18 cellular contexts compared by ENCODE assay signal in genomic region chr4:7978907-7979651, GRCh38. TPM values are rescaled to one million over a fixed set of nuclear protein-coding genes. Genes with fewer than 3 reads are reported as not detected.
A peak's percentile ranks its signal among the peaks of the same experiment; 100 is the strongest.
DNase-seq lines count a peak whose midpoint lies in the region; ATAC-seq and TF ChIP-seq lines count a peak whose summit lies in the region.
"Had no signal": no experiment of that assay in that cellular context is flagged by ENCODE, and none has a peak within 500 bp of the region (broad histone marks: within the 10 kb centered on the region; RNA-seq: fewer than 3 reads in every experiment).

No MANE protein-coding gene starts in this region.

- H3K9ac ChIP-seq in ES-I3 (ENCODE audit: low read depth, low read length) (peak overlapping the region; percentile 17; the same call in 1 of the 2 replicates), trophoblast cell (ENCODE audit: low read length) (no peak overlapping the region)

- no peak overlapping the region for H3K4ac ChIP-seq in trophoblast cell (ENCODE audit: low read depth, low read length)

- no peak overlapping the region for H2AFZ ChIP-seq in trophoblast cell (ENCODE audit: insufficient read depth, low read length, poor library complexity)

- H2BK12ac ChIP-seq in trophoblast cell (ENCODE audit: low read length), result peak overlapping the region; percentile 41

- H2BK120ac ChIP-seq in trophoblast cell (ENCODE audit: insufficient read depth, low read length, poor library complexity), result no peak overlapping the region

- H3K79me2 ChIP-seq in trophoblast cell (ENCODE audit: control insufficient read depth, insufficient read depth, low read length, poor library complexity), result no peaks in the 10 kb centered on the region

- peak overlapping the region; percentile 5 for H4K91ac ChIP-seq in trophoblast cell (ENCODE audit: low read depth, low read length)

- H3K27ac Mint-ChIP-seq in stimulated activated naive CD8-positive, alpha-beta T cell treated with anti-CD3 and anti-CD28 coated beads, Interleukin-15, amount 100 ng/mL, for 72 hours, result no peak overlapping the region
- H3K27ac Mint-ChIP-seq: HFFc6 had no signal

- H3K4me1 ChIP-seq in ES-I3 (ENCODE audit: insufficient read depth, low read length), result peaks cover 29% of the 10 kb centered on the region
- H3K4me1 ChIP-seq in Peyer's patch, result peaks cover 0 to 35% (median 1%) of the 10 kb centered on the region in 4 donors
- peaks cover 22% of the 10 kb centered on the region for H3K4me1 ChIP-seq in left ventricle myocardium inferior
- H3K4me1 ChIP-seq in trophoblast cell (ENCODE audit: control insufficient read depth in 1 of 2, insufficient read depth in 2 of 2, low read length in 2 of 2), result peaks cover 9 to 14% of the 10 kb centered on the region in 2 experiments
- peaks cover 0 to 19% (median 10%) of the 10 kb centered on the region in 3 donors for H3K4me1 ChIP-seq in gastroesophageal sphincter

- H2BK5ac ChIP-seq in trophoblast cell (ENCODE audit: low read depth, low read length, poor library complexity), result no peak overlapping the region

- no peaks in the 10 kb centered on the region for H3K9me3 Mint-ChIP-seq in stimulated activated naive CD8-positive, alpha-beta T cell treated with anti-CD3 and anti-CD28 coated beads, Interleukin-15, amount 100 ng/mL, for 72 hours
- H3K9me3 Mint-ChIP-seq: HFFc6 had no signal

- TF ChIP-seq POLR2A in Peyer's patch (IDR thresholded peaks at IDR 0.05) (no peak), gastroesophageal sphincter (IDR thresholded peaks at IDR 0.05) (no peak)

- no peak for DNase-seq in Peyer's patch
- DNase-seq in left ventricle myocardium inferior, result no peak
- peak; percentile 66 to 79 for DNase-seq in trophoblast cell
- no peak for DNase-seq in RPMI8226
- no peak for DNase-seq in stimulated activated naive CD8-positive, alpha-beta T cell treated with anti-CD3 and anti-CD28 coated beads, Interleukin-15, amount 100 ng/mL, for 72 hours
- DNase-seq in posterior vena cava (ENCODE audit: low spot score), result no peak
- DNase-seq: activated gamma-delta T cell treated with Interleukin-2 at 50 U/mL for 16 hours; DMS 273 treated with DMSO at 0.1 percent for 48 hours; effector CD4-positive, alpha-beta T cell; HFFc6; naive B cell; NCI-H2081 treated with DMSO at 0.1 percent for 48 hours; NCI-H82 had no signal

- H3K4me2 ChIP-seq in trophoblast cell (ENCODE audit: low read length), result no peak overlapping the region

- H3K27ac ChIP-seq in Peyer's patch (peak overlapping the region in 3 of 4 donors; percentile 54 to 80 (median 79)), left ventricle myocardium inferior (replicated peaks) (peak overlapping the region; percentile 69), trophoblast cell (ENCODE audit: low read depth, low read length) (no peak overlapping the region), gastroesophageal sphincter (peak overlapping the region in 1 of 4 donors; percentile 31)
- H3K27ac ChIP-seq: HL-60, SK-N-MC had no signal

- H3K27me3 Mint-ChIP-seq in stimulated activated naive CD8-positive, alpha-beta T cell treated with anti-CD3 and anti-CD28 coated beads, Interleukin-15, amount 100 ng/mL, for 72 hours, result peaks cover 21% of the 10 kb centered on the region

- H3K18ac ChIP-seq in trophoblast cell (ENCODE audit: low read length), result no peak overlapping the region

- no peak overlapping the region for H4K8ac ChIP-seq in trophoblast cell (ENCODE audit: low read depth, low read length)

- H3K14ac ChIP-seq in trophoblast cell (ENCODE audit: low read length), result no peak overlapping the region

- H3K4me3 Mint-ChIP-seq in stimulated activated naive CD8-positive, alpha-beta T cell treated with anti-CD3 and anti-CD28 coated beads, Interleukin-15, amount 100 ng/mL, for 72 hours, result no peak overlapping the region
- H3K4me3 Mint-ChIP-seq: HFFc6, naive B cell had no signal

- no peaks in the 10 kb centered on the region for H3K9me3 ChIP-seq in ES-I3 (ENCODE audit: control insufficient read depth, insufficient read depth, low read length)
- no peaks in the 10 kb centered on the region for H3K9me3 ChIP-seq in Peyer's patch
- H3K9me3 ChIP-seq in left ventricle myocardium inferior (replicated peaks), result no peaks in the 10 kb centered on the region
- H3K9me3 ChIP-seq in trophoblast cell (ENCODE audit: insufficient read depth, low read depth, low read length), result peaks cover 4% of the 10 kb centered on the region
- no peaks in the 10 kb centered on the region for H3K9me3 ChIP-seq in gastroesophageal sphincter

- peaks cover 18% of the 10 kb centered on the region for H3K4me1 Mint-ChIP-seq in stimulated activated naive CD8-positive, alpha-beta T cell treated with anti-CD3 and anti-CD28 coated beads, Interleukin-15, amount 100 ng/mL, for 72 hours
- H3K4me1 Mint-ChIP-seq: naive B cell had no signal

- TF ChIP-seq CTCF in Peyer's patch (IDR thresholded peaks at IDR 0.05), result no peak
- TF ChIP-seq CTCF in left ventricle myocardium inferior (IDR thresholded peaks at IDR 0.05; ENCODE audit: borderline replicate concordance), result no peak
- TF ChIP-seq CTCF in gastroesophageal sphincter (IDR thresholded peaks at IDR 0.05), result no peak

- H3K4me3 ChIP-seq in Peyer's patch, result no peak overlapping the region
- H3K4me3 ChIP-seq in left ventricle myocardium inferior, result no peak overlapping the region
- H3K4me3 ChIP-seq in trophoblast cell (ENCODE audit: low read depth, low read length), result no peak overlapping the region
- no peak overlapping the region for H3K4me3 ChIP-seq in gastroesophageal sphincter
- H3K4me3 ChIP-seq: SK-N-MC had no signal

- H3K36me3 ChIP-seq in ES-I3 (ENCODE audit: insufficient read depth, low read length) (no peaks in the 10 kb centered on the region), Peyer's patch (no peaks in the 10 kb centered on the region), left ventricle myocardium inferior (no peaks in the 10 kb centered on the region), trophoblast cell (ENCODE audit: control insufficient read depth in 1 of 2, insufficient read depth in 2 of 2, low read length in 2 of 2) (no peaks in the 10 kb centered on the region), gastroesophageal sphincter (no peaks in the 10 kb centered on the region)

- H4K12ac ChIP-seq in trophoblast cell (ENCODE audit: low read depth, low read length), result no peak overlapping the region

- H3K79me1 ChIP-seq in trophoblast cell (ENCODE audit: low read length), result no peaks in the 10 kb centered on the region

- ATAC-seq in gastroesophageal sphincter, result no peak
- no peak for ATAC-seq in stimulated activated naive CD8-positive, alpha-beta T cell treated with anti-CD3 and anti-CD28 coated beads, Interleukin-15, amount 100 ng/mL, for 72 hours

- peak overlapping the region; percentile 64 for H2AK5ac ChIP-seq in trophoblast cell (ENCODE audit: low read length)

- intact Hi-C loops in left ventricle myocardium inferior (cut with micrococcal nuclease) (no loop called here), posterior vena cava (cut with DNase I) (no loop called here)

- WGBS in trophoblast cell (ENCODE audit: extremely low coverage, insufficient coverage, insufficient read length), result no CpG with 5 or more reads among the region's 17 CpGs
- WGBS in gastroesophageal sphincter (ENCODE audit: low coverage in 1 of 2), 2 donors, result 77% methylated on average over 6 to 7 of the region's 17 CpGs

- H3K27me3 ChIP-seq in Peyer's patch (no peaks in the 10 kb centered on the region), left ventricle myocardium inferior (ENCODE audit: low read depth) (no peaks in the 10 kb centered on the region), trophoblast cell (ENCODE audit: insufficient read depth, low read length) (no peaks in the 10 kb centered on the region), gastroesophageal sphincter (no peaks in the 10 kb centered on the region)
- H3K27me3 ChIP-seq: foreskin keratinocyte had no signal

- no peak overlapping the region for H3K23ac ChIP-seq in trophoblast cell (ENCODE audit: low read length)

- TF ChIP-seq EP300 in gastroesophageal sphincter (IDR thresholded peaks at IDR 0.05), result no peak

RNA-seq across cellular contexts. Expression of gene AFAP1, which starts 39.4 kb away (rescaled TPM):
- total RNA-seq in Peyer's patch (10 to 100 TPM; 15.8 to 42.9 (median 31.3) TPM), left ventricle myocardium inferior (6.8 TPM), gastroesophageal sphincter (10 to 100 TPM; 32.0 to 79.7 (median 48.1) TPM), posterior vena cava (10 to 100 TPM; 45.3 TPM)
- polyA plus RNA-seq in trophoblast cell (2013), result 14.8 and 15.5 TPM in 2 replicates

Comparison
In these comparisons a context has a peak if more than half of its experiments do, and no peak if none do; other contexts are left out.
1. DNase-seq: peak in trophoblast cell (2 of 2); none in Peyer's patch (0 of 3), left ventricle myocardium inferior (single experiment), RPMI8226 (single experiment), stimulated activated naive CD8-positive, alpha-beta T cell treated with anti-CD3 and anti-CD28 coated beads, Interleukin-15, amount 100 ng/mL, for 72 hours (0 of 2) and posterior vena cava (single experiment).